12 cellular contexts compared by ENCODE assay signal in the genomic region with DNA sequence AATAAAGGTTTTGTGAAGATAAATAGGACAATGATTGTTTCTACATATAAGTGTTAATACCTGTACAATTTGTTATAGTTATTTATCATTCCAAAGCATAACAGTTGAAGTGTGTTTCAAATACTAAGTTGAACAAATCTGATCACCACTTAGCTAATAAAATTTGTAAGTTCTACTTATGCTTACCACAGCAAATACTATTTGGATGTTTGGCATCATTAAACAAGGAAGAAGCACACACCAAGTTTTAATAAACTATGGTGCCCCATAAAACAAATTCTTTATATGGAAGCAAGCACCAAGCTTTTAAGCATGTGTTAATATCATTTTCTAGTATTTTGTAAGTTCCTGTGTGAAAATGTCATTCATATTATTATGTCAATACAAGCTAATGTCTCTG.
"Had no signal": no experiment of that assay in that cellular context is flagged by ENCODE, and none has a peak within 500 bp of the region (broad histone marks: within the 10 kb centered on the region; RNA-seq: fewer than 3 reads in every experiment).

No MANE protein-coding gene starts in this region.

- H3K4me3 Mint-ChIP-seq: activated CD4-positive, alpha-beta memory T cell treated with anti-CD3 and anti-CD28 coated beads, Interleukin-2, amount 10 ng/mL, durations not matched to agents 7 days and 5 days; activated T-cell treated with anti-CD3 and anti-CD28 coated beads, Interleukin-2, amount 50 U/mL, for 72 hours; natural killer cell treated with Interleukin-12 subunit alpha and Interleukin-12 subunit beta and Interleukin-15 and Interleukin-18, amount 100 ng/mL, for 72 hours; stimulated activated naive CD8-positive, alpha-beta T cell treated with anti-CD3 and anti-CD28 coated beads, Interleukin-15, amount 100 ng/mL, for 72 hours had no signal

- H3K36me3 Mint-ChIP-seq: natural killer cell treated with Interleukin-12 subunit alpha and Interleukin-12 subunit beta and Interleukin-15 and Interleukin-18, amount 100 ng/mL, for 72 hours had no signal

- H3K9me3 Mint-ChIP-seq: activated CD4-positive, alpha-beta memory T cell treated with anti-CD3 and anti-CD28 coated beads, Interleukin-2, amount 10 ng/mL, durations not matched to agents 7 days and 5 days; activated T-cell treated with anti-CD3 and anti-CD28 coated beads, Interleukin-2, amount 50 U/mL, for 72 hours; natural killer cell treated with Interleukin-12 subunit alpha and Interleukin-12 subunit beta and Interleukin-15 and Interleukin-18, amount 100 ng/mL, for 72 hours; stimulated activated naive CD8-positive, alpha-beta T cell treated with anti-CD3 and anti-CD28 coated beads, Interleukin-15, amount 100 ng/mL, for 72 hours had no signal

- H3K9me3 ChIP-seq: ascending aorta, thyroid gland had no signal

- H3K27ac ChIP-seq: ascending aorta, cardiac muscle cell, thyroid gland, VCaP had no signal

- DNase-seq: activated CD4-positive, alpha-beta memory T cell treated with anti-CD3 and anti-CD28 coated beads, Interleukin-2, amount 10 ng/mL, durations not matched to agents 7 days and 5 days; activated CD8-positive, alpha-beta memory T cell treated with anti-CD3 and anti-CD28 coated beads, Interleukin-2, amount 50 U/mL, for 4 hours; activated T-cell treated with anti-CD3 and anti-CD28 coated beads, Interleukin-2, amount 50 U/mL, for 72 hours; hippocampal formation; stimulated activated CD4-positive, alpha-beta T cell treated with anti-CD3 and anti-CD28 coated beads, Interleukin-4, amount 100 ng/mL, for 24 hours; stimulated activated naive CD8-positive, alpha-beta T cell treated with anti-CD3 and anti-CD28 coated beads, Interleukin-15, amount 100 ng/mL, for 72 hours; T-helper 1 cell; thyroid gland had no signal

- H3K36me3 ChIP-seq: ascending aorta, cardiac muscle cell, thyroid gland had no signal

- H3K4me3 ChIP-seq: ascending aorta, cardiac muscle cell, thyroid gland had no signal

- H3K4me1 ChIP-seq: thyroid gland had no signal

- H3K27ac Mint-ChIP-seq: activated CD4-positive, alpha-beta memory T cell treated with anti-CD3 and anti-CD28 coated beads, Interleukin-2, amount 10 ng/mL, durations not matched to agents 7 days and 5 days; activated T-cell treated with anti-CD3 and anti-CD28 coated beads, Interleukin-2, amount 50 U/mL, for 72 hours; natural killer cell treated with Interleukin-12 subunit alpha and Interleukin-12 subunit beta and Interleukin-15 and Interleukin-18, amount 100 ng/mL, for 72 hours; stimulated activated naive CD8-positive, alpha-beta T cell treated with anti-CD3 and anti-CD28 coated beads, Interleukin-15, amount 100 ng/mL, for 72 hours had no signal

- ATAC-seq: activated T-cell treated with anti-CD3 and anti-CD28 coated beads, Interleukin-2, amount 50 U/mL, for 72 hours; natural killer cell treated with Interleukin-12 subunit alpha and Interleukin-12 subunit beta and Interleukin-15 and Interleukin-18, amount 100 ng/mL, for 72 hours; stimulated activated naive CD8-positive, alpha-beta T cell treated with anti-CD3 and anti-CD28 coated beads, Interleukin-15, amount 100 ng/mL, for 72 hours had no signal

- H3K27me3 ChIP-seq: ascending aorta had no signal
